In genomic region chr1:64928325-64928724, GRCh38 we compare ENCODE assay signal across 18 cellular contexts.
"Had no signal": no experiment of that assay in that cellular context is flagged by ENCODE, and none has a peak within 500 bp of the region (broad histone marks: within the 10 kb centered on the region; RNA-seq: fewer than 3 reads in every experiment).

No MANE protein-coding gene starts in this region.

- H3K27me3 Mint-ChIP-seq: activated CD4-positive, alpha-beta memory T cell treated with anti-CD3 and anti-CD28 coated beads for 36 hours had no signal

- FAIRE-seq: endometrium, islet of Langerhans, pancreas had no signal

- H3K27me3 ChIP-seq: body of pancreas, esophagus muscularis mucosa, pancreas, thyroid gland had no signal

- DNase-seq: activated CD4-positive, alpha-beta memory T cell treated with anti-CD3 and anti-CD28 coated beads for 36 hours; activated CD4-positive, alpha-beta T cell treated with anti-CD3 and anti-CD28 coated beads for 1 hour; activated CD8-positive, alpha-beta memory T cell treated with anti-CD3 and anti-CD28 coated beads, Interleukin-2, amount 50 U/mL, for 4 hours; activated naive CD4-positive, alpha-beta T cell; amniotic stem cell; body of pancreas; dermis blood vessel endothelial cell; glutamatergic neuron; pancreas; retina; SW 1271; T-helper 9 cell; thyroid gland had no signal

- H3K27ac Mint-ChIP-seq: activated CD4-positive, alpha-beta memory T cell treated with anti-CD3 and anti-CD28 coated beads for 36 hours; activated T-helper 1 cell treated with anti-CD3 and anti-CD28 coated beads, Interleukin-12 subunit alpha, Interleukin-12 subunit beta, Interleukin-2, Interleukin-4 antibody, amounts not matched to agents 30 ng/mL and 10 ng/mL and 1 ng/mL, durations not matched to agents 14 hours and 24 hours and 36 hours had no signal

- H3K9me3 ChIP-seq: body of pancreas, esophagus muscularis mucosa, pancreas, thyroid gland had no signal

- H3K27ac ChIP-seq: body of pancreas, esophagus muscularis mucosa, pancreas, thyroid gland had no signal

- ATAC-seq: body of pancreas, left lobe of liver, pancreas had no signal

- H3K4me3 Mint-ChIP-seq: activated CD4-positive, alpha-beta memory T cell treated with anti-CD3 and anti-CD28 coated beads for 36 hours; activated T-helper 1 cell treated with anti-CD3 and anti-CD28 coated beads, Interleukin-12 subunit alpha, Interleukin-12 subunit beta, Interleukin-2, Interleukin-4 antibody, amounts not matched to agents 30 ng/mL and 10 ng/mL and 1 ng/mL, durations not matched to agents 14 hours and 24 hours and 36 hours had no signal

- H3K36me3 ChIP-seq: esophagus muscularis mucosa, pancreas, thyroid gland had no signal

- H3K4me3 ChIP-seq: body of pancreas, esophagus muscularis mucosa, pancreas, thyroid gland had no signal
